ENCODE assay signal across 7 cellular contexts in genomic region chr22:45872659-45873263, GRCh38.
"Had no signal": no experiment of that assay in that cellular context is flagged by ENCODE, and none has a peak within 500 bp of the region (broad histone marks: within the 10 kb centered on the region; RNA-seq: fewer than 3 reads in every experiment).

No MANE protein-coding gene starts in this region.

- H3K4me1 ChIP-seq: HAP-1 had no signal

- DNase-seq: GM23248, GOT3, H7, IMR-90, KG1 had no signal

- ATAC-seq: HCT116 had no signal

- H3K9ac ChIP-seq: GM23248 had no signal

- H3K27ac ChIP-seq: GM23248 had no signal

- H3K4me3 ChIP-seq: GM23248, HAP-1 had no signal

- H2AFZ ChIP-seq: GM23248 had no signal

- H3K36me3 ChIP-seq: HAP-1 had no signal
